17 cellular contexts compared by ENCODE assay signal in genomic region chr9:92719028-92719647, GRCh38. TPM values are rescaled to one million over a fixed set of nuclear protein-coding genes. Genes with fewer than 3 reads are reported as not detected.
DNase-seq lines count a peak whose midpoint lies in the region; ATAC-seq, FAIRE-seq and TF ChIP-seq lines count a peak whose summit lies in the region.
"Had no signal": no experiment of that assay in that cellular context is flagged by ENCODE, and none has a peak within 500 bp of the region (broad histone marks: within the 10 kb centered on the region; RNA-seq: fewer than 3 reads in every experiment).

No MANE protein-coding gene starts in this region.

- H3K4me1 ChIP-seq in HepG2 (ENCODE audit: insufficient read depth, low read length) (no peaks in the 10 kb centered on the region), right lobe of liver (peaks cover 0 to 5% (median 0%) of the 10 kb centered on the region in 4 donors), lower lobe of right lung (peaks cover 17% of the 10 kb centered on the region)
- H3K4me1 ChIP-seq: SJCRH30 had no signal

- H3K27ac ChIP-seq in HepG2 (ENCODE audit: extremely low read length, insufficient read depth, low read length) (no peak overlapping the region), right lobe of liver (no peak overlapping the region), RWPE1 (peak overlapping the region; percentile 99), lower lobe of right lung (no peak overlapping the region)
- H3K27ac ChIP-seq: C4-2B, SJCRH30 had no signal

- no peak overlapping the region for H2AFZ ChIP-seq in HepG2 (ENCODE audit: low read length)

- in situ Hi-C loops in HepG2 (cut with HindIII; ENCODE audit: extremely low pct_ligation_motif_present, low pct_unique_long_range_greater_than_20kb) = loop anchor here (5.0 kb wide), 1 partner anchor 68 kb away; no protein-coding TSS in a partner anchor

- no peak for ATAC-seq in HepG2
- ATAC-seq in right lobe of liver = no peak
- no peak for ATAC-seq in lower lobe of right lung
- no peak for ATAC-seq in HG02870 (IDR thresholded peaks at IDR 0.05; ENCODE audit: unreplicated experiment)

- H3K4me2 ChIP-seq in HepG2 (ENCODE audit: low read depth, low read length) = no peak overlapping the region

- H3K4me1 Mint-ChIP-seq in chondrocyte (ENCODE audit: low read depth) = peaks cover 3% of the 10 kb centered on the region

- WGBS in HepG2 (ENCODE audit: low lambda C conversion rate) = 98% methylated on average over 21 of the region's 34 CpGs
- 100% methylated on average over 1 of the region's 34 CpGs for WGBS in right lobe of liver (ENCODE audit: insufficient coverage, low coverage, low lambda C conversion rate, missing lambda C conversion rate)

- TF ChIP-seq CTCF in HepG2 (CRISPR knock-in tag; IDR thresholded peaks at IDR 0.05) (no peak), right lobe of liver (IDR thresholded peaks at IDR 0.05) (no peak), RWPE1 (conservative IDR thresholded peaks at IDR 0.05; ENCODE audit: low read depth) (no peak), lower lobe of right lung (IDR thresholded peaks at IDR 0.05) (no peak), chondrocyte (IDR thresholded peaks at IDR 0.05) (no peak)

- no peaks in the 10 kb centered on the region for H3K79me2 ChIP-seq in HepG2 (ENCODE audit: insufficient read depth, low read length)

- H3K27me3 ChIP-seq in HepG2 (ENCODE audit: control insufficient read depth in 1 of 2, insufficient read depth in 2 of 2, low read length in 2 of 2) (no peaks in the 10 kb centered on the region), right lobe of liver (no peaks in the 10 kb centered on the region), lower lobe of right lung (ENCODE audit: low read depth) (no peaks in the 10 kb centered on the region)
- H3K27me3 ChIP-seq: SJCRH30 had no signal

- H3K27me3 Mint-ChIP-seq in chondrocyte (ENCODE audit: low read depth) = no peaks in the 10 kb centered on the region

- H4K20me1 ChIP-seq in HepG2 (ENCODE audit: insufficient read depth, low read length) = no peaks in the 10 kb centered on the region; the same call in 1 of the 2 replicates

- no peak overlapping the region for H3K4me3 Mint-ChIP-seq in chondrocyte (ENCODE audit: unreplicated experiment)

- no TSS peak for BruUV-seq in HepG2 (replicated peaks; lab: Mats Ljungman, UMichigan)

- H3K4me3 ChIP-seq in HepG2 (replicated peaks in 1 of 3; ENCODE audit: insufficient read depth in 1 of 3, low read depth in 2 of 3, low read length in 3 of 3) (no peak overlapping the region), right lobe of liver (no peak overlapping the region), lower lobe of right lung (no peak overlapping the region)
- H3K4me3 ChIP-seq: SJCRH30 had no signal

- TF ChIP-seq RAD21 in HepG2 (CRISPR knock-in tag; IDR thresholded peaks at IDR 0.05) = no peak

- H3K36me3 ChIP-seq in HepG2 (replicated peaks in 1 of 2; ENCODE audit: control insufficient read depth in 1 of 2, insufficient read depth in 2 of 2, low read length in 2 of 2) (peaks cover 44 to 78% of the 10 kb centered on the region in 2 experiments), right lobe of liver (peaks cover 0 to 54% (median 21%) of the 10 kb centered on the region in 4 donors), lower lobe of right lung (peaks cover 86% of the 10 kb centered on the region)

- no peak for FAIRE-seq in HepG2 (lab: Jason Lieb, UNC)
- FAIRE-seq: GM18507 had no signal

- no peak for TF ChIP-seq EP300 in HepG2 (IDR thresholded peaks at IDR 0.05; ENCODE audit: low read depth in 2 of 2, low read length in 2 of 2)
- TF ChIP-seq EP300 in HepG2 (CRISPR knock-in tag; IDR thresholded peaks at IDR 0.05; ENCODE audit: borderline replicate concordance) = no peak

- POLR2A ChIA-PET in HepG2 (lab: Yijun Ruan, JAX) (no interaction called here), RWPE1 (lab: Yijun Ruan, JAX; ENCODE audit: low non-redundant PET) (interaction anchor here (0.6 kb wide), 1 partner anchor 44 kb away, joined by 3 read pairs; no protein-coding TSS in a partner anchor)

- no peaks in the 10 kb centered on the region for H3K9me3 ChIP-seq in HepG2 (ENCODE audit: low read length)
- H3K9me3 ChIP-seq in right lobe of liver = no peaks in the 10 kb centered on the region
- H3K9me3 ChIP-seq in lower lobe of right lung = no peaks in the 10 kb centered on the region
- H3K9me3 ChIP-seq: SJCRH30 had no signal

- CTCF ChIA-PET in HepG2 (lab: Yijun Ruan, JAX; ENCODE audit: low intra/inter-chr PET ratio, low total read pairs) = no interaction called here
- CTCF ChIA-PET in RWPE1 (lab: Yijun Ruan, JAX) = interaction anchor here (4.9 kb wide), 1 partner anchor 70 kb away, joined by 53 read pairs; no protein-coding TSS in a partner anchor

- no peak overlapping the region for H3K9ac ChIP-seq in HepG2 (ENCODE audit: insufficient read depth, low read depth, low read length)

- H3K9me3 Mint-ChIP-seq in chondrocyte (ENCODE audit: low read depth) = no peaks in the 10 kb centered on the region

- DNase-seq in HepG2 (ENCODE audit: low spot score) (no peak), right lobe of liver (no peak), RWPE1 (ENCODE audit: low spot score) (no peak), lower lobe of right lung (peak; percentile 30), NCI-H2029 treated with DMSO at 0.1 percent for 48 hours (lab: John Stamatoyannopoulos, UW) (no peak), NCI-H2171 treated with DMSO at 0.1 percent for 48 hours (lab: John Stamatoyannopoulos, UW) (no peak), chondrocyte (ENCODE audit: low spot score) (no peak)
- DNase-seq: GF-D8, KG1, NCI-H1694 treated with DMSO at 0.1 percent for 48 hours, NCI-H2107, NCI-H2227 treated with DMSO at 0.1 percent for 48 hours, NCI-H524 treated with DMSO at 0.1 percent for 48 hours, SJCRH30 had no signal

- TF ChIP-seq POLR2A in HepG2 (IDR thresholded peaks at IDR 0.05; ENCODE audit: insufficient read depth in 1 of 2, low read depth in 2 of 2, low read length in 2 of 2) = no peak
- no peak for TF ChIP-seq POLR2A in right lobe of liver (IDR thresholded peaks at IDR 0.05)

- H3K27ac Mint-ChIP-seq in chondrocyte (ENCODE audit: unreplicated experiment) = no peak overlapping the region

- H3K36me3 Mint-ChIP-seq in chondrocyte (ENCODE audit: low read depth) = peaks cover 28% of the 10 kb centered on the region

- intact Hi-C loops in HepG2 (cut with micrococcal nuclease; ENCODE audit: unreplicated experiment) = no loop called here
- intact Hi-C loops in right lobe of liver (cut with DNase I) = loop anchor here in 1 of 2 donors (5.0 kb wide), 1 partner anchor 73 kb away; no protein-coding TSS in a partner anchor
- intact Hi-C loops in lower lobe of right lung (cut with DNase I) = loop anchor here (10.0 kb wide), 1 partner anchor 66 kb away; no protein-coding TSS in a partner anchor

RNA-seq across cellular contexts. Expression of gene BICD2, which starts 45.5 kb away (rescaled TPM):
- total RNA-seq in HepG2 (2016; rRNA removed; fragmentation: Illumina TruSeq; extraction: Trizol) (17.4 and 18.3 TPM in 2 replicates), right lobe of liver (10 to 100 TPM in 3 of 6 experiments, 1 to 10 TPM in 3; 6.3 to 14.9 (median 9.8) TPM), lower lobe of right lung (34.9 TPM), chondrocyte (41.4 to 46.4 TPM (median 41.9 TPM) in 3 replicates)
- 2.2 and 2.6 TPM in 2 replicates for total RNA-seq in HepG2 (2016; cell fraction: cytosol; rRNA removed; fragmentation: Illumina TruSeq; extraction: Trizol; ENCODE audit: low read depth)
- total RNA-seq in HepG2 (2016; cell fraction: insoluble cytoplasmic fraction; rRNA removed; fragmentation: Illumina TruSeq; extraction: Trizol) = 17.1 and 17.9 TPM in 2 replicates
- 7.5 and 8.2 TPM in 2 replicates for total RNA-seq in HepG2 (2016; cell fraction: membrane; rRNA removed; fragmentation: Illumina TruSeq; extraction: Trizol)
- 15.1 and 18.6 TPM in 2 replicates for total RNA-seq in HepG2 (2016; cell fraction: nucleus; rRNA removed; fragmentation: Illumina TruSeq; extraction: Trizol)
- 5.1 and 6.3 TPM in 2 replicates for polyA plus RNA-seq in HepG2 (2011; rRNA removed)
- polyA plus RNA-seq in HepG2 (2011; cell fraction: cytosol; rRNA removed) = 5.7 and 6.0 TPM in 2 replicates
- polyA plus RNA-seq in HepG2 (2011; cell fraction: nucleus; rRNA removed) = 9.9 and 11.3 TPM in 2 replicates
- 9.8 and 11.5 TPM in 2 replicates for polyA plus RNA-seq in HepG2 (2012)
- 1.1 TPM in 2 replicates for polyA plus RNA-seq in HepG2 (2016; cell fraction: cytosol; fragmentation: Illumina TruSeq; extraction: Trizol; ENCODE audit: low read depth)
- polyA plus RNA-seq in HepG2 (2016; cell fraction: insoluble cytoplasmic fraction; fragmentation: Illumina TruSeq; extraction: Trizol; ENCODE audit: low read depth) = 15.2 and 16.4 TPM in 2 replicates
- 3.5 and 4.1 TPM in 2 replicates for polyA plus RNA-seq in HepG2 (2016; cell fraction: membrane; fragmentation: Illumina TruSeq; extraction: Trizol; ENCODE audit: low read depth)
- polyA plus RNA-seq in HepG2 (2016; cell fraction: nucleus; fragmentation: Illumina TruSeq; extraction: Trizol; ENCODE audit: insufficient read depth, low read depth) = 17.8 and 17.9 TPM in 2 replicates
- 10.1 and 10.5 TPM in 2 replicates for polyA minus RNA-seq in HepG2 (2011; rRNA and poly(A)+ RNA removed; ENCODE audit: low replicate concordance)
- 6.4 and 6.6 TPM in 2 replicates for polyA minus RNA-seq in HepG2 (2011; cell fraction: cytosol; rRNA and poly(A)+ RNA removed)
- polyA minus RNA-seq in HepG2 (2011; cell fraction: nucleus; rRNA and poly(A)+ RNA removed) = 8.7 and 9.5 TPM in 2 replicates

RNA-seq across cellular contexts. Expression of gene IPPK, which starts 49.2 kb away (rescaled TPM):
- total RNA-seq in HepG2 (2016; rRNA removed; fragmentation: Illumina TruSeq; extraction: Trizol) (14.1 and 15.1 TPM in 2 replicates), right lobe of liver (1 to 10 TPM; 2.4 to 4.9 (median 3.7) TPM), lower lobe of right lung (7.3 TPM), chondrocyte (8.7 to 9.3 TPM (median 8.9 TPM) in 3 replicates)
- 0.91 and 1.3 TPM in 2 replicates for total RNA-seq in HepG2 (2016; cell fraction: cytosol; rRNA removed; fragmentation: Illumina TruSeq; extraction: Trizol; ENCODE audit: low read depth)
- 12.9 and 15.9 TPM in 2 replicates for total RNA-seq in HepG2 (2016; cell fraction: insoluble cytoplasmic fraction; rRNA removed; fragmentation: Illumina TruSeq; extraction: Trizol)
- 4.6 and 5.0 TPM in 2 replicates for total RNA-seq in HepG2 (2016; cell fraction: membrane; rRNA removed; fragmentation: Illumina TruSeq; extraction: Trizol)
- 6.5 and 8.3 TPM in 2 replicates for total RNA-seq in HepG2 (2016; cell fraction: nucleus; rRNA removed; fragmentation: Illumina TruSeq; extraction: Trizol)
- 9.9 and 11.2 TPM in 2 replicates for polyA plus RNA-seq in HepG2 (2011; rRNA removed)
- polyA plus RNA-seq in HepG2 (2011; cell fraction: cytosol; rRNA removed) = 10.8 and 11.0 TPM in 2 replicates
- 17.2 and 18.8 TPM in 2 replicates for polyA plus RNA-seq in HepG2 (2011; cell fraction: nucleus; rRNA removed)
- polyA plus RNA-seq in HepG2 (2012) = 5.3 and 5.7 TPM in 2 replicates
- 0.66 and 1.2 TPM in 2 replicates for polyA plus RNA-seq in HepG2 (2016; cell fraction: cytosol; fragmentation: Illumina TruSeq; extraction: Trizol; ENCODE audit: low read depth)
- 16.3 and 16.9 TPM in 2 replicates for polyA plus RNA-seq in HepG2 (2016; cell fraction: insoluble cytoplasmic fraction; fragmentation: Illumina TruSeq; extraction: Trizol; ENCODE audit: low read depth)
- polyA plus RNA-seq in HepG2 (2016; cell fraction: membrane; fragmentation: Illumina TruSeq; extraction: Trizol; ENCODE audit: low read depth) = 2.2 and 3.4 TPM in 2 replicates
- 12.6 and 15.6 TPM in 2 replicates for polyA plus RNA-seq in HepG2 (2016; cell fraction: nucleus; fragmentation: Illumina TruSeq; extraction: Trizol; ENCODE audit: insufficient read depth, low read depth)
- 61.7 and 67.2 TPM in 2 replicates for polyA minus RNA-seq in HepG2 (2011; rRNA and poly(A)+ RNA removed; ENCODE audit: low replicate concordance)
- 6.2 and 7.6 TPM in 2 replicates for polyA minus RNA-seq in HepG2 (2011; cell fraction: cytosol; rRNA and poly(A)+ RNA removed)
- polyA minus RNA-seq in HepG2 (2011; cell fraction: nucleus; rRNA and poly(A)+ RNA removed) = 9.8 and 10.4 TPM in 2 replicates
